Comparison of ENCODE assay signal across 18 cellular contexts in the genomic region with DNA sequence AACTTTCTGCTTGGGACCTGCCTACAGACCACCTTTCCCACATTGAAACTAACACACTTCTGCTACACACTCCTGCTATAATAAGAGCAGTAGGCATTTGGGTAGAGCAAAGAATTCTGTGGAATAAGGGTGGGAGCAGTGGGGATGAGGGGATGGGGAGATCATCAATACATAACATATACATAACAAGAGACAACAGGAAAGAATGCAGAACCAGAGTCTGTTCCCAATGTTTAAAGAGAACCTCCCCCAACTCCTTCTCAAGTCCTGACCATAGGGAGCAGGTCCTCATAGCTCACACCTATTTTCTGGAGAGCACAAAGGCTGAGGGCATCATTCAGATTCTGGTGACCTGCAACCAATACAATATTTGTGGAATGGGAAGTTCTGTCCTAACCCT.
"Had no signal": no experiment of that assay in that cellular context is flagged by ENCODE, and none has a peak within 500 bp of the region (broad histone marks: within the 10 kb centered on the region; RNA-seq: fewer than 3 reads in every experiment).

No MANE protein-coding gene starts in this region.

- H3K27ac Mint-ChIP-seq: natural killer cell; stimulated activated naive B cell treated with anti-CD40 and anti-IgM and Interleukin-4, amounts not matched to agents 10 μg/mL and 1 μg/mL and 100 μg/mL, for 72 hours; stimulated activated naive CD8-positive, alpha-beta T cell treated with anti-CD3 and anti-CD28 coated beads, Interleukin-15, amount 100 ng/mL, for 72 hours had no signal

- H3K4me1 ChIP-seq: foreskin keratinocyte had no signal

- H3K4me3 Mint-ChIP-seq: natural killer cell; neural crest cell; stimulated activated naive B cell treated with anti-CD40 and anti-IgM and Interleukin-4, amounts not matched to agents 10 μg/mL and 1 μg/mL and 100 μg/mL, for 72 hours; stimulated activated naive CD8-positive, alpha-beta T cell treated with anti-CD3 and anti-CD28 coated beads, Interleukin-15, amount 100 ng/mL, for 72 hours had no signal

- H3K36me3 Mint-ChIP-seq: natural killer cell; stimulated activated naive B cell treated with anti-CD40 and anti-IgM and Interleukin-4, amounts not matched to agents 10 μg/mL and 1 μg/mL and 100 μg/mL, for 72 hours had no signal

- H3K4me3 ChIP-seq: colonic mucosa, ovary, right atrium auricular region, sigmoid colon, skin epidermis, testis, transverse colon had no signal

- ATAC-seq: foreskin keratinocyte; left colon; natural killer cell; stimulated activated naive B cell treated with anti-CD40 and anti-IgM and Interleukin-4, amounts not matched to agents 10 μg/mL and 1 μg/mL and 100 μg/mL, for 72 hours; stimulated activated naive CD8-positive, alpha-beta T cell treated with anti-CD3 and anti-CD28 coated beads, Interleukin-15, amount 100 ng/mL, for 72 hours had no signal

- H3K36me3 ChIP-seq: colonic mucosa, ovary, right atrium auricular region, sigmoid colon, transverse colon had no signal

- DNase-seq: colonic mucosa; dermis blood vessel endothelial cell; erythroblast; foreskin keratinocyte; left colon; mammary epithelial cell; natural killer cell; ovary; sigmoid colon; stimulated activated CD4-positive, alpha-beta T cell treated with anti-CD3 and anti-CD28 coated beads, Interleukin-2, amount 100 ng/mL, for 24 hours; stimulated activated CD4-positive, alpha-beta T cell treated with anti-CD3 and anti-CD28 coated beads, Interleukin-4, amount 100 ng/mL, for 4 hours; stimulated activated naive B cell treated with anti-CD40 and anti-IgM and Interleukin-4, amounts not matched to agents 10 μg/mL and 1 μg/mL and 100 μg/mL, for 72 hours; stimulated activated naive CD8-positive, alpha-beta T cell treated with anti-CD3 and anti-CD28 coated beads, Interleukin-15, amount 100 ng/mL, for 72 hours; testis; transverse colon had no signal

- H3K9me3 ChIP-seq: colonic mucosa, ovary, right atrium auricular region, sigmoid colon, testis, transverse colon had no signal

- H3K27me3 ChIP-seq: ovary, testis had no signal

- H3K27ac ChIP-seq: colonic mucosa, foreskin keratinocyte, ovary, right atrium auricular region, sigmoid colon, skin epidermis, testis, transverse colon had no signal

- H3K9me3 Mint-ChIP-seq: natural killer cell, neural crest cell had no signal
